ENCODE assay signal across 20 cellular contexts in the genomic region with DNA sequence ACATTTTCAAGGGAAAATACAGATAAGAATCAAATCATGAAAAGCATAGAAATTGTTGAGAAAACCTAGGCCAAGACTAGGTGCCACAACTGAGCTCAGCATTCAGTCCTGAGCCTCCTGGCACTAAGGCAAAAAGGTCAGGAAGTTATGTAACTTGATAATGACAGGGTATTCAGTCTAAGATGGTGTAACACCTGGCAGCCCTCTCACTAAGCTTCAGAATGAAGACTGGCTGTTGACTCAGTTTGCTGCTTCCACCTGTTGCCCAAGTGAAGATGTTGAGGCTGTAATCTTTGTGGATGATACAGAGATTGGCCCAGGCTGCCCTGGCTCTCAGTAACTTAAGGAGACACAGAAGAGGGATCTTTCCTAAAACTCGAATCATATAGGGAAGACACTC. TPM values are rescaled to one million over a fixed set of nuclear protein-coding genes. Genes with fewer than 3 reads are reported as not detected.
DNase-seq lines count a peak whose midpoint lies in the region; ATAC-seq, FAIRE-seq and TF ChIP-seq lines count a peak whose summit lies in the region.
"Had no signal": no experiment of that assay in that cellular context is flagged by ENCODE, and none has a peak within 500 bp of the region (broad histone marks: within the 10 kb centered on the region; RNA-seq: fewer than 3 reads in every experiment).

No MANE protein-coding gene starts in this region.

- peak; percentile 52 to 81 (median 55) for ATAC-seq in right lobe of liver
- ATAC-seq in HepG2 = no peak
- no peak for ATAC-seq in GM18505 (IDR thresholded peaks at IDR 0.05; ENCODE audit: unreplicated experiment)
- no peak for ATAC-seq in GM19023 (IDR thresholded peaks at IDR 0.05; ENCODE audit: unreplicated experiment)
- no peak for ATAC-seq in HG02798 (IDR thresholded peaks at IDR 0.05; ENCODE audit: poor library complexity, unreplicated experiment)

- no peaks in the 10 kb centered on the region for H4K20me1 ChIP-seq in HepG2 (ENCODE audit: insufficient read depth, low read length)

- no peaks in the 10 kb centered on the region for H3K79me2 ChIP-seq in HepG2 (ENCODE audit: insufficient read depth, low read length)

- intact Hi-C loops in right lobe of liver (cut with DNase I) = no loop called here
- intact Hi-C loops in HepG2 (cut with micrococcal nuclease; ENCODE audit: unreplicated experiment) = no loop called here
- intact Hi-C loops in kidney (cut with DNase I) = no loop called here

- DNase-seq in right lobe of liver = peak in 1 of 3 donors; percentile 57
- DNase-seq in HepG2 (ENCODE audit: low spot score) = no peak
- DNase-seq in NCI-H69 (lab: John Stamatoyannopoulos, UW) = peak; percentile 52
- peak; percentile 44 for DNase-seq in epithelial cell of esophagus (ENCODE audit: low read depth)
- no peak for DNase-seq in kidney
- DNase-seq: Caco-2, DMS79 treated with DMSO at 0.1 percent for 48 hours, GOT3, MV-4-11, NCI-H524 treated with DMSO at 0.1 percent for 48 hours, SHP77 treated with DMSO at 0.1 percent for 48 hours, T-helper 2 cell had no signal

- no TSS peak for BruUV-seq in HepG2 (replicated peaks; lab: Mats Ljungman, UMichigan)

- H3K9ac ChIP-seq in HepG2 (ENCODE audit: insufficient read depth, low read depth, low read length) = no peak overlapping the region
- no peak overlapping the region for H3K9ac ChIP-seq in kidney (ENCODE audit: low read length in 2 of 2)

- no CpG with 5 or more reads among the region's 1 CpG for WGBS in right lobe of liver (ENCODE audit: insufficient coverage, low coverage, low lambda C conversion rate, missing lambda C conversion rate)
- 100% methylated on average over 1 of the region's 1 CpG for WGBS in HepG2 (ENCODE audit: low lambda C conversion rate)

- H2AFZ ChIP-seq in HepG2 (ENCODE audit: low read length) = no peak overlapping the region

- peaks cover 0 to 23% (median 9%) of the 10 kb centered on the region in 4 donors for H3K4me1 ChIP-seq in right lobe of liver
- H3K4me1 ChIP-seq in HepG2 (ENCODE audit: insufficient read depth, low read length) = no peaks in the 10 kb centered on the region
- peaks cover 17 to 21% of the 10 kb centered on the region in 2 donors for H3K4me1 ChIP-seq in kidney (ENCODE audit: control insufficient read depth in 1 of 2, insufficient read depth in 1 of 2, low read depth in 1 of 2, low read length in 2 of 2)

- H3K27ac ChIP-seq in right lobe of liver (no peak overlapping the region), HepG2 (ENCODE audit: extremely low read length, insufficient read depth, low read length) (no peak overlapping the region), kidney (ENCODE audit: low read depth in 2 of 2, low read length in 2 of 2) (no peak overlapping the region)

- H3K9me3 ChIP-seq in right lobe of liver (no peaks in the 10 kb centered on the region), HepG2 (ENCODE audit: low read length) (no peaks in the 10 kb centered on the region), kidney (ENCODE audit: control insufficient read depth in 1 of 2, low read length in 2 of 2) (no peaks in the 10 kb centered on the region)
- H3K9me3 ChIP-seq: Caco-2 had no signal

- TF ChIP-seq RAD21 in HepG2 (CRISPR knock-in tag; IDR thresholded peaks at IDR 0.05) = no peak

- TF ChIP-seq EP300 in HepG2 (IDR thresholded peaks at IDR 0.05; ENCODE audit: low read depth in 2 of 2, low read length in 2 of 2) = no peak
- TF ChIP-seq EP300 in HepG2 (CRISPR knock-in tag; IDR thresholded peaks at IDR 0.05; ENCODE audit: borderline replicate concordance) = no peak

- no peak overlapping the region for H3K4me3 ChIP-seq in right lobe of liver
- no peak overlapping the region for H3K4me3 ChIP-seq in HepG2 (replicated peaks in 1 of 3; ENCODE audit: insufficient read depth in 1 of 3, low read depth in 2 of 3, low read length in 3 of 3)
- no peak overlapping the region for H3K4me3 ChIP-seq in epithelial cell of esophagus (ENCODE audit: low read length)
- no peak overlapping the region for H3K4me3 ChIP-seq in kidney (ENCODE audit: low read length in 2 of 2)

- in situ Hi-C loops in HepG2 (cut with HindIII; ENCODE audit: extremely low pct_ligation_motif_present, low pct_unique_long_range_greater_than_20kb) = no loop called here

- H3K36me3 ChIP-seq in right lobe of liver (no peaks in the 10 kb centered on the region), HepG2 (replicated peaks in 1 of 2; ENCODE audit: control insufficient read depth in 1 of 2, insufficient read depth in 2 of 2, low read length in 2 of 2) (no peaks in the 10 kb centered on the region; a peak in 1 of 5 replicates), kidney (ENCODE audit: control insufficient read depth in 1 of 2, insufficient read depth in 2 of 2, low read length in 2 of 2) (no peaks in the 10 kb centered on the region)

- H3K27me3 ChIP-seq in right lobe of liver (no peaks in the 10 kb centered on the region), HepG2 (ENCODE audit: control insufficient read depth in 1 of 2, insufficient read depth in 2 of 2, low read length in 2 of 2) (no peaks in the 10 kb centered on the region)

- POLR2A ChIA-PET in HepG2 (lab: Yijun Ruan, JAX) = no interaction called here

- H3K4me2 ChIP-seq in HepG2 (ENCODE audit: low read depth, low read length) = no peak overlapping the region

- FAIRE-seq in HepG2 (lab: Jason Lieb, UNC) (no peak), kidney (lab: Jason Lieb, UNC) (no peak)
- FAIRE-seq: G401.6, GM12892, RCC 7860 had no signal

- TF ChIP-seq CTCF in right lobe of liver (IDR thresholded peaks at IDR 0.05) (no peak), HepG2 (CRISPR knock-in tag; IDR thresholded peaks at IDR 0.05) (no peak), epithelial cell of esophagus (IDR thresholded peaks at IDR 0.05; ENCODE audit: insufficient read depth, low read depth, low read length, missing control alignments) (no peak), kidney (IDR thresholded peaks at IDR 0.05; ENCODE audit: borderline replicate concordance, extremely low read depth, insufficient read depth) (no peak)

- CTCF ChIA-PET in HepG2 (lab: Yijun Ruan, JAX; ENCODE audit: low intra/inter-chr PET ratio, low total read pairs) = no interaction called here

- TF ChIP-seq POLR2A in right lobe of liver (IDR thresholded peaks at IDR 0.05) (no peak), HepG2 (IDR thresholded peaks at IDR 0.05; ENCODE audit: insufficient read depth in 1 of 2, low read depth in 2 of 2, low read length in 2 of 2) (no peak), GM18505 (IDR thresholded peaks at IDR 0.05; ENCODE audit: borderline replicate concordance, extremely low read depth, insufficient read depth, insufficient read length) (no peak)

RNA-seq across cellular contexts. Expression of a gene that starts 19.6 kb away (rescaled TPM):
- total RNA-seq in right lobe of liver (not detected), HepG2 (2016; rRNA removed; fragmentation: Illumina TruSeq; extraction: Trizol) (not detected in 2 replicates), kidney (not detected)
- total RNA-seq in HepG2 (2016; cell fraction: cytosol; rRNA removed; fragmentation: Illumina TruSeq; extraction: Trizol; ENCODE audit: low read depth) = not detected in 2 replicates
- total RNA-seq in HepG2 (2016; cell fraction: insoluble cytoplasmic fraction; rRNA removed; fragmentation: Illumina TruSeq; extraction: Trizol) = not detected in 2 replicates
- not detected in 2 replicates for total RNA-seq in HepG2 (2016; cell fraction: membrane; rRNA removed; fragmentation: Illumina TruSeq; extraction: Trizol)
- total RNA-seq in HepG2 (2016; cell fraction: nucleus; rRNA removed; fragmentation: Illumina TruSeq; extraction: Trizol) = not detected in 2 replicates
- polyA plus RNA-seq in HepG2 (2011; rRNA removed) (not detected in 2 replicates), kidney (ENCODE audit: insufficient read depth, low read depth, low replicate concordance) (not detected)
- polyA plus RNA-seq in HepG2 (2011; cell fraction: cytosol; rRNA removed) = not detected in 2 replicates
- polyA plus RNA-seq in HepG2 (2011; cell fraction: nucleus; rRNA removed) = not detected in 2 replicates
- polyA plus RNA-seq in HepG2 (2012) = 0.47 and 0.59 TPM in 2 replicates
- not detected in 2 replicates for polyA plus RNA-seq in HepG2 (2016; cell fraction: cytosol; fragmentation: Illumina TruSeq; extraction: Trizol; ENCODE audit: low read depth)
- polyA plus RNA-seq in HepG2 (2016; cell fraction: insoluble cytoplasmic fraction; fragmentation: Illumina TruSeq; extraction: Trizol; ENCODE audit: low read depth) = not detected in 2 replicates
- polyA plus RNA-seq in HepG2 (2016; cell fraction: membrane; fragmentation: Illumina TruSeq; extraction: Trizol; ENCODE audit: low read depth) = not detected in 2 replicates
- polyA plus RNA-seq in HepG2 (2016; cell fraction: nucleus; fragmentation: Illumina TruSeq; extraction: Trizol; ENCODE audit: insufficient read depth, low read depth) = not detected in 2 replicates
- not detected in 2 replicates for polyA minus RNA-seq in HepG2 (2011; rRNA and poly(A)+ RNA removed; ENCODE audit: low replicate concordance)
- polyA minus RNA-seq in HepG2 (2011; cell fraction: cytosol; rRNA and poly(A)+ RNA removed) = not detected in 2 replicates
- not detected in 2 replicates for polyA minus RNA-seq in HepG2 (2011; cell fraction: nucleus; rRNA and poly(A)+ RNA removed)
- total RNA-seq: A673, Caco-2 had no signal
- polyA plus RNA-seq: CD14-positive monocyte had no signal

RNA-seq across cellular contexts. Expression of a gene that starts 25.4 kb away (rescaled TPM):
- 100 to 1,000 TPM in 1 of 6 experiments, 10 to 100 TPM in 5; 63.8 to 112 (median 68.8) TPM for total RNA-seq in right lobe of liver
- 56.5 and 69.9 TPM in 2 replicates for total RNA-seq in HepG2 (2016; rRNA removed; fragmentation: Illumina TruSeq; extraction: Trizol)
- 17.0 and 17.6 TPM in 2 replicates for total RNA-seq in HepG2 (2016; cell fraction: cytosol; rRNA removed; fragmentation: Illumina TruSeq; extraction: Trizol; ENCODE audit: low read depth)
- total RNA-seq in HepG2 (2016; cell fraction: insoluble cytoplasmic fraction; rRNA removed; fragmentation: Illumina TruSeq; extraction: Trizol) = 53.1 and 69.5 TPM in 2 replicates
- 32.7 and 34.6 TPM in 2 replicates for total RNA-seq in HepG2 (2016; cell fraction: membrane; rRNA removed; fragmentation: Illumina TruSeq; extraction: Trizol)
- 51.4 and 61.7 TPM in 2 replicates for total RNA-seq in HepG2 (2016; cell fraction: nucleus; rRNA removed; fragmentation: Illumina TruSeq; extraction: Trizol)
- polyA plus RNA-seq in HepG2 (2011; rRNA removed) = 94.3 and 102 TPM in 2 replicates
- 93.1 and 108 TPM in 2 replicates for polyA plus RNA-seq in HepG2 (2011; cell fraction: cytosol; rRNA removed)
- 122 and 123 TPM in 2 replicates for polyA plus RNA-seq in HepG2 (2011; cell fraction: nucleus; rRNA removed)
- polyA plus RNA-seq in HepG2 (2012) = 73.8 and 77.6 TPM in 2 replicates
- polyA plus RNA-seq in HepG2 (2016; cell fraction: cytosol; fragmentation: Illumina TruSeq; extraction: Trizol; ENCODE audit: low read depth) = 10.6 and 12.2 TPM in 2 replicates
- 80.8 and 82.0 TPM in 2 replicates for polyA plus RNA-seq in HepG2 (2016; cell fraction: insoluble cytoplasmic fraction; fragmentation: Illumina TruSeq; extraction: Trizol; ENCODE audit: low read depth)
- 19.6 and 22.7 TPM in 2 replicates for polyA plus RNA-seq in HepG2 (2016; cell fraction: membrane; fragmentation: Illumina TruSeq; extraction: Trizol; ENCODE audit: low read depth)
- 113 and 120 TPM in 2 replicates for polyA plus RNA-seq in HepG2 (2016; cell fraction: nucleus; fragmentation: Illumina TruSeq; extraction: Trizol; ENCODE audit: insufficient read depth, low read depth)
- polyA minus RNA-seq in HepG2 (2011; rRNA and poly(A)+ RNA removed; ENCODE audit: low replicate concordance) = 129 and 131 TPM in 2 replicates
- polyA minus RNA-seq in HepG2 (2011; cell fraction: cytosol; rRNA and poly(A)+ RNA removed) = 45.5 and 49.7 TPM in 2 replicates
- 71.3 and 89.1 TPM in 2 replicates for polyA minus RNA-seq in HepG2 (2011; cell fraction: nucleus; rRNA and poly(A)+ RNA removed)
- 98.6 TPM for total RNA-seq in kidney
- 112 TPM for polyA plus RNA-seq in kidney (ENCODE audit: insufficient read depth, low read depth, low replicate concordance)

Comparison
In these comparisons a context has a peak if more than half of its experiments do, and no peak if none do; other contexts are left out.
1. ATAC-seq: peak in right lobe of liver (4 of 4); none in HepG2 (single experiment), GM18505 (single experiment), GM19023 (single experiment) and HG02798 (single experiment).
2. DNase-seq: peak in NCI-H69 (single experiment) and epithelial cell of esophagus (single experiment); none in HepG2 (single experiment) and kidney (single experiment).